11 cellular contexts compared by ENCODE assay signal in genomic region chr1:192158181-192158580, GRCh38. TPM values are rescaled to one million over a fixed set of nuclear protein-coding genes. Genes with fewer than 3 reads are reported as not detected.
A peak's percentile ranks its signal among the peaks of the same experiment; 100 is the strongest.
DNase-seq lines count a peak whose midpoint lies in the region; ATAC-seq, FAIRE-seq and TF ChIP-seq lines count a peak whose summit lies in the region.
"Had no signal": no experiment of that assay in that cellular context is flagged by ENCODE, and none has a peak within 500 bp of the region (broad histone marks: within the 10 kb centered on the region; RNA-seq: fewer than 3 reads in every experiment).

Gene RGS18, plus strand, starts transcription at chr1:192158462. Its CDS starts 176 bp downstream, at chr1:192158638.

- H3K4me2 ChIP-seq in osteoblast (ENCODE audit: insufficient read depth, low read length), result no peak within 1 kb of the TSS

- no peak for DNase-seq in D721Med (ENCODE audit: insufficient read length, low spot score)
- peak; percentile 30 for DNase-seq in KG1 (lab: John Stamatoyannopoulos, UW)
- peak; percentile 7 for DNase-seq in fibroblast of the aortic adventitia (ENCODE audit: low read depth)
- DNase-seq in iPS-NIHi7 (ENCODE audit: extremely low spot score), result no peak
- no peak for DNase-seq in osteoblast (ENCODE audit: insufficient read length, low spot score, missing footprints)
- no peak for DNase-seq in DMS114 treated with DMSO at 0.1 percent for 48 hours (lab: John Stamatoyannopoulos, UW; ENCODE audit: unreplicated experiment)
- no peak for DNase-seq in H54 (ENCODE audit: insufficient read length, low spot score)
- DNase-seq: activated CD4-positive, alpha-beta T cell treated with anti-CD3 and anti-CD28 coated beads for 4 hours; CD4-positive, CD25-positive, alpha-beta regulatory T cell; transverse colon had no signal

- H3K27me3 ChIP-seq in osteoblast (ENCODE audit: insufficient read depth, low read length), result no peaks in the 10 kb centered on the region
- H3K27me3 ChIP-seq: transverse colon had no signal

- peak; percentile 68 for ATAC-seq in GM21528 (IDR thresholded peaks at IDR 0.05; ENCODE audit: low FRiP score, unreplicated experiment)

- no peak within 1 kb of the TSS for H3K27ac ChIP-seq in osteoblast (ENCODE audit: low read depth, low read length)

- H3K9me3 ChIP-seq in osteoblast (ENCODE audit: low read depth, low read length), result no peaks in the 10 kb centered on the region
- H3K9me3 ChIP-seq: transverse colon had no signal

- TF ChIP-seq CTCF in D721Med (IDR thresholded peaks at IDR 0.05; ENCODE audit: insufficient read depth, missing control alignments) (no peak), fibroblast of the aortic adventitia (IDR thresholded peaks at IDR 0.05; ENCODE audit: insufficient read depth, low read length) (no peak), osteoblast (IDR thresholded peaks at IDR 0.05; ENCODE audit: extremely low read depth, low read depth, low read length) (no peak)

- no peak within 1 kb of the TSS for H2AFZ ChIP-seq in osteoblast (ENCODE audit: low read length)

- no peaks in the 10 kb centered on the region for H3K4me1 ChIP-seq in osteoblast (ENCODE audit: insufficient read depth, low read length)
- H3K4me1 ChIP-seq: transverse colon had no signal

- H3K4me3 ChIP-seq in fibroblast of the aortic adventitia (ENCODE audit: low read depth, low read length) (no peak within 1 kb of the TSS), osteoblast (ENCODE audit: insufficient read depth, low read length) (no peak within 1 kb of the TSS)
- H3K4me3 ChIP-seq: transverse colon had no signal

- peak; percentile 46 for FAIRE-seq in D721Med (lab: Jason Lieb, UNC)
- no peak for FAIRE-seq in H54 (lab: Jason Lieb, UNC)

- no peaks in the 10 kb centered on the region for H4K20me1 ChIP-seq in osteoblast (ENCODE audit: insufficient read depth, low read length)

- no peak for TF ChIP-seq POLR2A in H54 (IDR thresholded peaks at IDR 0.05; ENCODE audit: low read depth, low read length)

- no peaks in the 10 kb centered on the region for H3K79me2 ChIP-seq in osteoblast (ENCODE audit: insufficient read depth, low read length)

- no peaks in the 10 kb centered on the region for H3K36me3 ChIP-seq in osteoblast (ENCODE audit: insufficient read depth, low read length)
- H3K36me3 ChIP-seq: transverse colon had no signal

RNA-seq across cellular contexts. Expression of gene RGS18, which starts in this region (rescaled TPM):
- total RNA-seq in fibroblast of the aortic adventitia (ENCODE audit: low replicate concordance) (not detected in 2 replicates), osteoblast (0.36 and 0.88 TPM in 2 replicates)

Comparison
In these comparisons a context has a peak if more than half of its experiments do, and no peak if none do; other contexts are left out.
1. Peak in DNase-seq in fibroblast of the aortic adventitia; RNA of the gene not detected or under 1 TPM.